7 cellular contexts compared by ENCODE assay signal in the genomic region with DNA sequence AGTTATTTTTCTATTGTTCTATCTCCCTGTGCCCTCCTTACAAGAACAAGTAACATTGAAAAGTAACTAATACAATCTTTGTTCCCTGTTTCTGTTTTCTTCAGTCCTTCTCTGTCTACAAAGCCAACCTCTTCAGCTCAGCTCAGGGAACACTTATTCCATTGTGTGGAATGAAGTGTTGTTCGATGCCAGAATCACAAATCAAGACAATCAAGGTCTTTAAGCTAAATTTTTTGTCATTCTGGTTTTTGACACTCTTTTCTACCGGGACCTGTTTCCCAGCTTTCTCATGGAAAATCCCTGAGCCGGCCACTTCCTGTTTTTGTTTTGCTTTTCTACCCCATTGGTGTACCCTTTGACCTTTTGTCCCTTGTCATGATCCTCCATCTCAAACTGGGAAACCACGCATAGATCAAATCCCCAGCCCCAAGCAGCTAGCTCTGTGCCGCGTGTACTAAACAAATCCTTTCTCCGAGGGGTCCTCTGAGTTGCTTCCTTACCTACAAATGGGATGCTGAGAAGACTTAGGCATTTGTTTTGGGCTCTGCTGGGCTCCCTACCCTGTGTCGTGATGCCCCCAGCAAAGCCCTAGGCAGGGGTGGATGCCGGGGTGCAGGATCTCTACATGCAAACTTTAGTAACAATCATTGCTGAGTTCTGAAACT.
DNase-seq lines count a peak whose midpoint lies in the region; ATAC-seq, FAIRE-seq and TF ChIP-seq lines count a peak whose summit lies in the region.

No MANE protein-coding gene starts in this region.

- no peak for TF ChIP-seq CTCF in astrocyte (IDR thresholded peaks at IDR 0.05; ENCODE audit: insufficient read depth, low read depth, low read length)

- DNase-seq in MV-4-11 (lab: John Stamatoyannopoulos, UW) (peak; percentile 41), astrocyte (ENCODE audit: low read depth) (no peak), kidney tubule cell (ENCODE audit: low spot score) (peak; percentile 20)
- DNase-seq in stimulated activated CD4-positive, alpha-beta T cell treated with anti-CD3 and anti-CD28 coated beads, Interleukin-4, amount 100 ng/mL, for 1 hour, result no peak

- H2AFZ ChIP-seq in astrocyte (ENCODE audit: low read depth, low read length), result peak overlapping the region; percentile 18

- H3K4me2 ChIP-seq in astrocyte (ENCODE audit: low read length), result peak overlapping the region; percentile 51

- peaks cover 34% of the 10 kb centered on the region for H3K4me1 Mint-ChIP-seq in astrocyte (ENCODE audit: low read depth, unreplicated experiment)

- ATAC-seq in HG03097 (IDR thresholded peaks at IDR 0.05; ENCODE audit: low FRiP score, unreplicated experiment) (no peak), GM18505 (IDR thresholded peaks at IDR 0.05; ENCODE audit: unreplicated experiment) (no peak)

- no peak for FAIRE-seq in astrocyte (lab: Jason Lieb, UNC)

- no peak overlapping the region for H3K4me3 Mint-ChIP-seq in astrocyte (ENCODE audit: unreplicated experiment)

- H3K4me1 ChIP-seq in astrocyte (ENCODE audit: insufficient read depth, low read length), result peaks cover 36% of the 10 kb centered on the region
- H3K4me1 ChIP-seq in stomach smooth muscle (ENCODE audit: control insufficient read depth, insufficient read depth, low read length), result peaks cover 53% of the 10 kb centered on the region

- peaks cover 2% of the 10 kb centered on the region for H3K9me3 Mint-ChIP-seq in astrocyte (ENCODE audit: unreplicated experiment)

- H3K9me3 ChIP-seq in astrocyte (ENCODE audit: insufficient read depth, low read depth, low read length), result no peaks in the 10 kb centered on the region
- no peaks in the 10 kb centered on the region for H3K9me3 ChIP-seq in stomach smooth muscle (ENCODE audit: control insufficient read depth in 2 of 2, low read length in 2 of 2)

- peak overlapping the region; percentile 85 for H3K27ac Mint-ChIP-seq in astrocyte (ENCODE audit: unreplicated experiment)

- H3K79me2 ChIP-seq in astrocyte (ENCODE audit: insufficient read depth, low read length), result no peaks in the 10 kb centered on the region

- H3K36me3 Mint-ChIP-seq in astrocyte (ENCODE audit: low read depth, unreplicated experiment), result no peaks in the 10 kb centered on the region

- no peak overlapping the region for H3K4me3 ChIP-seq in astrocyte (ENCODE audit: insufficient read depth, low read depth, low read length)
- no peak overlapping the region for H3K4me3 ChIP-seq in stomach smooth muscle (ENCODE audit: low read length in 2 of 2)

- H3K27me3 Mint-ChIP-seq in astrocyte (ENCODE audit: low read depth, unreplicated experiment), result no peaks in the 10 kb centered on the region

- H3K27ac ChIP-seq in astrocyte (ENCODE audit: low read depth, low read length), result peak overlapping the region; percentile 94
- peak overlapping the region; percentile 98 for H3K27ac ChIP-seq in stomach smooth muscle (ENCODE audit: low read length)

- no peaks in the 10 kb centered on the region for H3K36me3 ChIP-seq in astrocyte (ENCODE audit: insufficient read depth, low read length)
- H3K36me3 ChIP-seq in stomach smooth muscle (ENCODE audit: control insufficient read depth in 2 of 2, insufficient read depth in 2 of 2, low read length in 2 of 2), result no peaks in the 10 kb centered on the region

- no peaks in the 10 kb centered on the region for H4K20me1 ChIP-seq in astrocyte (ENCODE audit: insufficient read depth, low read length)

- H3K9ac ChIP-seq in astrocyte (ENCODE audit: low read length) (peak overlapping the region; percentile 76), stomach smooth muscle (ENCODE audit: low read length in 2 of 2) (peak overlapping the region; percentile 59 to 64)

- H3K27me3 ChIP-seq in astrocyte (ENCODE audit: insufficient read depth, low read length) (no peaks in the 10 kb centered on the region), stomach smooth muscle (ENCODE audit: control insufficient read depth in 1 of 2, insufficient read depth in 2 of 2, low read length in 2 of 2) (no peaks in the 10 kb centered on the region)

- TF ChIP-seq POLR2A in GM18505 (IDR thresholded peaks at IDR 0.05; ENCODE audit: borderline replicate concordance, extremely low read depth, insufficient read depth, insufficient read length), result no peak

Comparison
In these comparisons a context has a peak if more than half of its experiments do, and no peak if none do; other contexts are left out.
1. DNase-seq: peak in MV-4-11 (single experiment) and kidney tubule cell (single experiment); none in astrocyte (single experiment) and stimulated activated CD4-positive, alpha-beta T cell treated with anti-CD3 and anti-CD28 coated beads, Interleukin-4, amount 100 ng/mL, for 1 hour (single experiment).